In the genomic region with DNA sequence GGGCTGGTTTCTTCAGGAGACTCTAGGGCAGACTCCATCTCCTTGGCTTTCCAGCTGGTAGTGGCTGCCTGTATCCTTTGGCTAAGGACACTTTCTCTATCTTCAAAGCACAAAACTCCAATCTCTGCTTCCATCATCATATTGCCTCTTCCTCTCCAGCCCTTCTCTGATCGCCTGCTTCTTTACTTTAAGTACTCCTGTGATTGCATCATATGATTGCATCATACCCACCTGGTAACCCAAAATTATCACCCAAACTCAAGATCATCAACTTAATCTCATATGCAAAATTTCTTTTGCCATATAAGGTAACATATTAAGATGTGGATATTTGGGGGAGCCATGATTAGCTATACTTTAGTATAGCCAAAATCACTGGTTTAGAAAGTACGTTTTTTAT, we compare ENCODE assay signal across 17 cellular contexts.
DNase-seq lines count a peak whose midpoint lies in the region; ATAC-seq, FAIRE-seq and TF ChIP-seq lines count a peak whose summit lies in the region.
"Had no signal": no experiment of that assay in that cellular context is flagged by ENCODE, and none has a peak within 500 bp of the region (broad histone marks: within the 10 kb centered on the region; RNA-seq: fewer than 3 reads in every experiment).

No MANE protein-coding gene starts in this region.

- POLR2A ChIA-PET in HepG2 (lab: Yijun Ruan, JAX): no interaction called here

- no TSS peak for BruUV-seq in HepG2 (replicated peaks; lab: Mats Ljungman, UMichigan)

- TF ChIP-seq CTCF in HepG2 (CRISPR knock-in tag; IDR thresholded peaks at IDR 0.05) (no peak), right lobe of liver (IDR thresholded peaks at IDR 0.05) (no peak), brain microvascular endothelial cell (IDR thresholded peaks at IDR 0.05; ENCODE audit: low read depth, low read length, missing control alignments) (no peak), GM13976 (IDR thresholded peaks at IDR 0.05; ENCODE audit: borderline replicate concordance, control extremely low read depth, extremely low read depth, insufficient read depth, missing control alignments) (no peak)

- H3K4me1 ChIP-seq in HepG2 (ENCODE audit: insufficient read depth, low read length) (no peaks in the 10 kb centered on the region), right lobe of liver (no peaks in the 10 kb centered on the region)
- H3K4me1 ChIP-seq: colonic mucosa, Peyer's patch had no signal

- H3K9me3 ChIP-seq in HepG2 (ENCODE audit: low read length) (no peaks in the 10 kb centered on the region), right lobe of liver (no peaks in the 10 kb centered on the region)
- H3K9me3 ChIP-seq: colonic mucosa, Peyer's patch had no signal

- no peak for TF ChIP-seq RAD21 in HepG2 (CRISPR knock-in tag; IDR thresholded peaks at IDR 0.05)

- H3K79me2 ChIP-seq in HepG2 (ENCODE audit: insufficient read depth, low read length): no peaks in the 10 kb centered on the region

- in situ Hi-C loops in HepG2 (cut with HindIII; ENCODE audit: extremely low pct_ligation_motif_present, low pct_unique_long_range_greater_than_20kb) (no loop called here), brain microvascular endothelial cell (cut with HindIII; ENCODE audit: low pct_ligation_motif_present, low sequenced_read_pairs) (no loop called here), GM13976 (cut with MboI; ENCODE audit: low sequenced_read_pairs, unreplicated experiment) (no loop called here)

- H3K4me2 ChIP-seq in HepG2 (ENCODE audit: low read depth, low read length): no peak overlapping the region

- WGBS in HepG2 (ENCODE audit: low lambda C conversion rate): 0% methylated on average over 2 of the region's 2 CpGs
- 27% methylated on average over 2 of the region's 2 CpGs for WGBS in right lobe of liver (ENCODE audit: insufficient coverage, low coverage, low lambda C conversion rate, missing lambda C conversion rate)

- no peak for DNase-seq in HepG2 (ENCODE audit: low spot score)
- DNase-seq in right lobe of liver: no peak
- peak; percentile 61 for DNase-seq in NCI-H69 (lab: John Stamatoyannopoulos, UW)
- peak; percentile 2 for DNase-seq in brain microvascular endothelial cell
- no peak for DNase-seq in NCI-H526 (lab: John Stamatoyannopoulos, UW)
- DNase-seq in GM12892 (ENCODE audit: insufficient read length): no peak
- no peak for DNase-seq in GM13976 (ENCODE audit: low spot score)
- DNase-seq: activated T-cell treated with anti-CD3 and anti-CD28 coated beads, Interleukin-2, amount 50 U/mL, for 48 hours; colonic mucosa; DMS79; head of caudate nucleus; left ventricle myocardium superior; NCI-H524 treated with DMSO at 0.1 percent for 48 hours; Peyer's patch; stimulated activated CD4-positive, alpha-beta T cell treated with anti-CD3 and anti-CD28 coated beads, Interleukin-12 subunit alpha, Interleukin-12 subunit beta, amount 100 ng/mL, for 4 hours; T1000 had no signal

- no peak overlapping the region for H3K27ac ChIP-seq in HepG2 (ENCODE audit: extremely low read length, insufficient read depth, low read length)
- H3K27ac ChIP-seq in right lobe of liver: no peak overlapping the region
- H3K27ac ChIP-seq in brain microvascular endothelial cell: peak overlapping the region; percentile 95
- H3K27ac ChIP-seq: colonic mucosa, Peyer's patch had no signal

- intact Hi-C loops in HepG2 (cut with micrococcal nuclease; ENCODE audit: unreplicated experiment): no loop called here
- intact Hi-C loops in right lobe of liver (cut with DNase I): no loop called here

- H3K4me3 ChIP-seq in HepG2 (replicated peaks in 1 of 3; ENCODE audit: insufficient read depth in 1 of 3, low read depth in 2 of 3, low read length in 3 of 3) (no peak overlapping the region), right lobe of liver (no peak overlapping the region), brain microvascular endothelial cell (ENCODE audit: low read depth, low read length) (no peak overlapping the region)
- H3K4me3 ChIP-seq: colonic mucosa, Peyer's patch had no signal

- no peak overlapping the region for H3K9ac ChIP-seq in HepG2 (ENCODE audit: insufficient read depth, low read depth, low read length)

- no peak for FAIRE-seq in HepG2 (lab: Jason Lieb, UNC)
- no peak for FAIRE-seq in GM12892 (lab: Jason Lieb, UNC)

- H3K36me3 ChIP-seq in HepG2 (replicated peaks in 1 of 2; ENCODE audit: control insufficient read depth in 1 of 2, insufficient read depth in 2 of 2, low read length in 2 of 2) (no peaks in the 10 kb centered on the region), right lobe of liver (no peaks in the 10 kb centered on the region), brain microvascular endothelial cell (replicated peaks) (no peaks in the 10 kb centered on the region)
- H3K36me3 ChIP-seq: colonic mucosa, Peyer's patch had no signal

- no peak overlapping the region for H2AFZ ChIP-seq in HepG2 (ENCODE audit: low read length)

- no peak for ATAC-seq in HepG2
- ATAC-seq in right lobe of liver: no peak
- ATAC-seq in GM21825 (IDR thresholded peaks at IDR 0.05; ENCODE audit: unreplicated experiment): no peak
- ATAC-seq: left ventricle myocardium superior had no signal

- TF ChIP-seq POLR2A in HepG2 (IDR thresholded peaks at IDR 0.05; ENCODE audit: insufficient read depth in 1 of 2, low read depth in 2 of 2, low read length in 2 of 2) (no peak), right lobe of liver (IDR thresholded peaks at IDR 0.05) (no peak), GM12892 (IDR thresholded peaks at IDR 0.05; ENCODE audit: low read depth, low read length) (no peak)

- CTCF ChIA-PET in HepG2 (lab: Yijun Ruan, JAX; ENCODE audit: low intra/inter-chr PET ratio, low total read pairs): no interaction called here

- no peaks in the 10 kb centered on the region for H4K20me1 ChIP-seq in HepG2 (ENCODE audit: insufficient read depth, low read length)

- TF ChIP-seq EP300 in HepG2 (IDR thresholded peaks at IDR 0.05; ENCODE audit: low read depth in 2 of 2, low read length in 2 of 2) (no peak), HepG2 (CRISPR knock-in tag; IDR thresholded peaks at IDR 0.05; ENCODE audit: borderline replicate concordance) (no peak)

- H3K27me3 ChIP-seq in HepG2 (ENCODE audit: control insufficient read depth in 1 of 2, insufficient read depth in 2 of 2, low read length in 2 of 2) (no peaks in the 10 kb centered on the region), right lobe of liver (no peaks in the 10 kb centered on the region), brain microvascular endothelial cell (replicated peaks) (no peaks in the 10 kb centered on the region)
- H3K27me3 ChIP-seq: colonic mucosa, Peyer's patch had no signal

TF ChIP-seq in HepG2, 621 proteins besides CTCF, POLR2A, EP300 and RAD21:
- TF ChIP-seq ATF7 (IDR thresholded peaks at IDR 0.05): peak; percentile 85
- no peak for TF ChIP-seq ATF7 (CRISPR knock-in tag; IDR thresholded peaks at IDR 0.05)
- no peak for TF ChIP-seq TRIM24 (CRISPR knock-in tag; IDR thresholded peaks at IDR 0.05)
- TF ChIP-seq NFE2 (CRISPR knock-in tag; IDR thresholded peaks at IDR 0.05): no peak
- peak; percentile 90 for TF ChIP-seq CEBPB (IDR thresholded peaks at IDR 0.05; ENCODE audit: borderline replicate concordance, low read depth, low read length)
- 0 out of 2 replicates have a peak, but pooled peaks have one; percentile 11 for TF ChIP-seq CEBPG (CRISPR knock-in tag; IDR thresholded peaks at IDR 0.05)
- TF ChIP-seq BRD4 (CRISPR knock-in tag; IDR thresholded peaks at IDR 0.05): no peak
- TF ChIP-seq ZNF121 (CRISPR knock-in tag; IDR thresholded peaks at IDR 0.05): no peak

Comparison
In these comparisons a context has a peak if more than half of its experiments do, and no peak if none do; other contexts are left out.
1. DNase-seq: peak in NCI-H69 (single experiment) and brain microvascular endothelial cell (single experiment); none in HepG2 (single experiment), right lobe of liver (0 of 3), NCI-H526 (0 of 2), GM12892 (single experiment) and GM13976 (single experiment).